Comparison of ENCODE assay signal across 8 cellular contexts in genomic region chr1:45584351-45585109, GRCh38. TPM values are rescaled to one million over a fixed set of nuclear protein-coding genes. Genes with fewer than 3 reads are reported as not detected.
DNase-seq lines count a peak whose midpoint lies in the region; ATAC-seq and TF ChIP-seq lines count a peak whose summit lies in the region.

No MANE protein-coding gene starts in this region.

- H3K36me3 ChIP-seq in psoas muscle (ENCODE audit: insufficient read depth in 1 of 2, low read depth in 1 of 2) = no peaks in the 10 kb centered on the region

- H3K4me3 ChIP-seq in psoas muscle = peak overlapping the region; percentile 81

- H3K4me1 Mint-ChIP-seq in T-helper 1 cell treated with Interleukin-12 subunit alpha and Interleukin-12 subunit beta and Interleukin-4 antibody, amounts not matched to agents 30 μg/mL and 1 μg/mL, for 36 hours (ENCODE audit: low read depth) = peaks cover 29% of the 10 kb centered on the region

- no peaks in the 10 kb centered on the region for H3K9me3 Mint-ChIP-seq in T-helper 1 cell treated with Interleukin-12 subunit alpha and Interleukin-12 subunit beta and Interleukin-4 antibody, amounts not matched to agents 30 μg/mL and 1 μg/mL, for 36 hours

- TF ChIP-seq CTCF in psoas muscle (IDR thresholded peaks at IDR 0.05) = no peak

- no peaks in the 10 kb centered on the region for H3K27me3 ChIP-seq in psoas muscle (ENCODE audit: insufficient read depth in 3 of 3, low read length in 2 of 3)

- H3K9me3 ChIP-seq in psoas muscle = no peaks in the 10 kb centered on the region

- peaks cover 22% of the 10 kb centered on the region for H3K4me1 ChIP-seq in psoas muscle

- no peaks in the 10 kb centered on the region for H3K27me3 Mint-ChIP-seq in T-helper 1 cell treated with Interleukin-12 subunit alpha and Interleukin-12 subunit beta and Interleukin-4 antibody, amounts not matched to agents 30 μg/mL and 1 μg/mL, for 36 hours (ENCODE audit: low read depth)

- peak; percentile 55 for DNase-seq in GM04503 (ENCODE audit: low read depth)
- DNase-seq in NCI-H1694 treated with DMSO at 0.1 percent for 48 hours (lab: John Stamatoyannopoulos, UW) = peak; percentile 78
- DNase-seq in amniotic stem cell (lab: John Stamatoyannopoulos, UW) = peak; percentile 67
- peak; percentile 93 for DNase-seq in left ventricle myocardium superior
- DNase-seq in psoas muscle = peak; percentile 87 to 92
- peak; percentile 89 for DNase-seq in ureter (ENCODE audit: low spot score)

- peak overlapping the region; percentile 90 for H3K27ac ChIP-seq in psoas muscle

- peak overlapping the region; percentile 100 for H3K4me3 Mint-ChIP-seq in T-helper 1 cell treated with Interleukin-12 subunit alpha and Interleukin-12 subunit beta and Interleukin-4 antibody, amounts not matched to agents 30 μg/mL and 1 μg/mL, for 36 hours

- H3K27ac Mint-ChIP-seq in T-helper 1 cell treated with Interleukin-12 subunit alpha and Interleukin-12 subunit beta and Interleukin-4 antibody, amounts not matched to agents 30 μg/mL and 1 μg/mL, for 36 hours = peak overlapping the region; percentile 99

- intact Hi-C loops in left ventricle myocardium superior (cut with micrococcal nuclease) (no loop called here), psoas muscle (cut with DNase I) (no loop called here)

- peaks cover 6% of the 10 kb centered on the region for H3K36me3 Mint-ChIP-seq in T-helper 1 cell treated with Interleukin-12 subunit alpha and Interleukin-12 subunit beta and Interleukin-4 antibody, amounts not matched to agents 30 μg/mL and 1 μg/mL, for 36 hours (ENCODE audit: low read depth)

- ATAC-seq in HG02798 (IDR thresholded peaks at IDR 0.05; ENCODE audit: poor library complexity, unreplicated experiment) = peak; percentile 34
- ATAC-seq in left ventricle myocardium superior = peak; percentile 82
- ATAC-seq in psoas muscle = peak; percentile 69 to 80 (median 76)

- WGBS in psoas muscle, 3 donors = 0% methylated on average over 41 to 59 of the region's 59 CpGs

RNA-seq across cellular contexts. Expression of gene NASP, which starts 0.7 kb away (rescaled TPM):
- total RNA-seq in left ventricle myocardium superior (29.5 TPM), psoas muscle (10 to 100 TPM; 15.3 to 29.7 (median 28.1) TPM), ureter (82.1 TPM)
- 10 to 100 TPM; 28.6 to 54.6 (median 37.9) TPM for polyA plus RNA-seq in psoas muscle

RNA-seq across cellular contexts. Expression of gene AKR1A1, which starts 33.9 kb away (rescaled TPM):
- total RNA-seq in left ventricle myocardium superior (43.2 TPM), psoas muscle (10 to 100 TPM; 35.6 to 69.6 (median 51.3) TPM), ureter (120 TPM)
- 10 to 100 TPM; 37.9 to 91.5 (median 45.5) TPM for polyA plus RNA-seq in psoas muscle

RNA-seq across cellular contexts. Expression of gene CCDC17, which starts 39.3 kb away (rescaled TPM):
- 0.64 TPM for total RNA-seq in left ventricle myocardium superior
- total RNA-seq in psoas muscle = 1 to 10 TPM; 1.2 to 1.7 (median 1.3) TPM
- 1 to 10 TPM in 2 of 3 donors, under 1 TPM in 1; 0.69 to 2.1 (median 1.1) TPM for polyA plus RNA-seq in psoas muscle
- total RNA-seq in ureter = 2.4 TPM

Comparison
In these comparisons a context has a peak if more than half of its experiments do, and no peak if none do; other contexts are left out.
1. Peak in every context shown above with its lines: DNase-seq, ATAC-seq, H3K4me3 ChIP-seq and H3K27ac ChIP-seq.